8 cellular contexts compared by ENCODE assay signal in genomic region chr6:28142446-28142845, GRCh38. TPM values are rescaled to one million over a fixed set of nuclear protein-coding genes. Genes with fewer than 3 reads are reported as not detected.
DNase-seq lines count a peak whose midpoint lies in the region; ATAC-seq and TF ChIP-seq lines count a peak whose summit lies in the region.

No MANE protein-coding gene starts in this region.

- no peak overlapping the region for H4K12ac ChIP-seq in trophoblast cell (ENCODE audit: low read depth, low read length)

- no peak overlapping the region for H3K23ac ChIP-seq in trophoblast cell (ENCODE audit: low read length)

- H3K9ac ChIP-seq in trophoblast cell (ENCODE audit: low read length) = no peak overlapping the region

- no peak for ATAC-seq in GM21515 (IDR thresholded peaks at IDR 0.05; ENCODE audit: unreplicated experiment)

- H3K14ac ChIP-seq in trophoblast cell (ENCODE audit: low read length) = no peak overlapping the region

- H3K18ac ChIP-seq in trophoblast cell (ENCODE audit: low read length) = no peak overlapping the region

- no peak overlapping the region for H3K27ac ChIP-seq in trophoblast cell (ENCODE audit: low read depth, low read length)

- peaks cover 2% of the 10 kb centered on the region; the same call in 1 of the 2 replicates for H3K36me3 ChIP-seq in GM06990 (ENCODE audit: control insufficient read depth, insufficient read depth, low read length)
- peaks cover 0 to 2% of the 10 kb centered on the region in 2 experiments for H3K36me3 ChIP-seq in trophoblast cell (ENCODE audit: control insufficient read depth in 1 of 2, insufficient read depth in 2 of 2, low read length in 2 of 2)

- H3K4me2 ChIP-seq in trophoblast cell (ENCODE audit: low read length) = peak overlapping the region; percentile 80

- H3K79me1 ChIP-seq in trophoblast cell (ENCODE audit: low read length) = peaks cover 5% of the 10 kb centered on the region

- H2AFZ ChIP-seq in trophoblast cell (ENCODE audit: insufficient read depth, low read length, poor library complexity) = no peak overlapping the region

- no peak overlapping the region for H2BK5ac ChIP-seq in trophoblast cell (ENCODE audit: low read depth, low read length, poor library complexity)

- H3K4me1 ChIP-seq in trophoblast cell (ENCODE audit: control insufficient read depth in 1 of 2, insufficient read depth in 2 of 2, low read length in 2 of 2) = peaks cover 0 to 8% of the 10 kb centered on the region in 2 experiments

- no peaks in the 10 kb centered on the region for H3K9me3 ChIP-seq in trophoblast cell (ENCODE audit: insufficient read depth, low read depth, low read length)

- H3K27me3 ChIP-seq in GM06990 (replicated peaks; ENCODE audit: control insufficient read depth, insufficient read depth, low read length) (no peaks in the 10 kb centered on the region), trophoblast cell (ENCODE audit: insufficient read depth, low read length) (no peaks in the 10 kb centered on the region)

- no peak overlapping the region for H2BK12ac ChIP-seq in trophoblast cell (ENCODE audit: low read length)

- H2BK120ac ChIP-seq in trophoblast cell (ENCODE audit: insufficient read depth, low read length, poor library complexity) = no peak overlapping the region

- H4K91ac ChIP-seq in trophoblast cell (ENCODE audit: low read depth, low read length) = no peak overlapping the region

- peaks cover 2% of the 10 kb centered on the region for H3K79me2 ChIP-seq in trophoblast cell (ENCODE audit: control insufficient read depth, insufficient read depth, low read length, poor library complexity)

- TF ChIP-seq POLR2A in erythroblast (IDR thresholded peaks at IDR 0.05; ENCODE audit: low read length) = no peak

- H3K4me3 ChIP-seq in GM06990 (replicated peaks; ENCODE audit: low read depth, low read length) (peak overlapping the region; percentile 97), trophoblast cell (ENCODE audit: low read depth, low read length) (no peak overlapping the region)

- no CpG with 5 or more reads among the region's 4 CpGs for WGBS in trophoblast cell (ENCODE audit: extremely low coverage, insufficient coverage, insufficient read length)

- H3K4ac ChIP-seq in trophoblast cell (ENCODE audit: low read depth, low read length) = no peak overlapping the region

- DNase-seq in GM06990 (ENCODE audit: extremely low read depth, insufficient read length) (no peak), RKO (ENCODE audit: low spot score) (peak; percentile 55), erythroblast (lab: John Stamatoyannopoulos, UW) (peak; percentile 38 to 60), trophoblast cell (no peak), MV-4-11 (lab: John Stamatoyannopoulos, UW) (no peak), NCI-H2196 (lab: John Stamatoyannopoulos, UW; ENCODE audit: unreplicated experiment) (no peak), NCI-H345 treated with DMSO at 0.1 percent for 48 hours (lab: John Stamatoyannopoulos, UW; ENCODE audit: unreplicated experiment) (no peak)

- no peak overlapping the region for H4K8ac ChIP-seq in trophoblast cell (ENCODE audit: low read depth, low read length)

- no peak overlapping the region for H2AK5ac ChIP-seq in trophoblast cell (ENCODE audit: low read length)

- TF ChIP-seq CTCF in GM06990 (IDR thresholded peaks at IDR 0.05; ENCODE audit: insufficient read depth, low read length, poor library complexity, severe bottlenecking) = no peak

RNA-seq across cellular contexts. Expression of gene ZKSCAN8, which starts 0.8 kb away (rescaled TPM):
- polyA plus RNA-seq in trophoblast cell (2013) = 12.9 and 13.1 TPM in 2 replicates

RNA-seq across cellular contexts. Expression of gene ZSCAN16, which starts 18.0 kb away (rescaled TPM):
- 4.1 and 4.4 TPM in 2 replicates for polyA plus RNA-seq in trophoblast cell (2013)

Comparison
In these comparisons a context has a peak if more than half of its experiments do, and no peak if none do; other contexts are left out.
1. DNase-seq: peak in RKO (single experiment) and erythroblast (2 of 2); none in GM06990 (single experiment), trophoblast cell (0 of 2), MV-4-11 (single experiment), NCI-H2196 (single experiment) and NCI-H345 treated with DMSO at 0.1 percent for 48 hours (single experiment).